In the genomic region with DNA sequence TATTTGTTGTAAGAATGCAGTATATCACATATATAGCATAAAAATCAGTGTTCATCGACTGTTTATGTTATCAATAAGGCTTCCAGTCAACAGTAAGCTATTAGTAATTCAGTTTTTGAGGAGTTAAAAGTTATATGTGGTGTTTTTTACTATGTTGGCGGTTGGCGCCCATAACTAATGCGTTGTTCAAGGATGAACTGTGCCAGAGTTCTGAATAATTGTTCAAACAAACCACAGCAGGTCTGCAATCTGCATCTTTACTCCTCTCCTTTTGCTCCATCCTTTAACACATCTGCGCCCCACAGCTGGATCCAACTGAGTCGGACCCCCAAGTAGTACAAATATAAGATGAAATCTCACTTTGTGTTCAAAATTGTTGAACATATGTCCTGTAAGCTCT, we compare ENCODE assay signal across 28 cellular contexts.
"Had no signal": no experiment of that assay in that cellular context is flagged by ENCODE, and none has a peak within 500 bp of the region (broad histone marks: within the 10 kb centered on the region; RNA-seq: fewer than 3 reads in every experiment).

No MANE protein-coding gene starts in this region.

- H3K4me1 Mint-ChIP-seq: stimulated activated effector memory CD8-positive, alpha-beta T cell treated with anti-CD3 and anti-CD28 coated beads, Interleukin-12 subunit alpha, Interleukin-12 subunit beta, amount 100 ng/mL, for 72 hours; stimulated activated memory B cell treated with anti-CD40 and anti-IgM and Interleukin-4, amounts not matched to agents 10 μg/mL and 1 μg/mL and 100 μg/mL, for 72 hours; stimulated activated naive B cell treated with anti-CD40 and anti-IgM and Interleukin-4, amounts not matched to agents 10 μg/mL and 1 μg/mL and 100 μg/mL, for 72 hours; stimulated activated naive CD8-positive, alpha-beta T cell treated with anti-CD3 and anti-CD28 coated beads, Interleukin-15, amount 100 ng/mL, for 72 hours had no signal

- H3K36me3 Mint-ChIP-seq: stimulated activated effector memory CD8-positive, alpha-beta T cell treated with anti-CD3 and anti-CD28 coated beads, Interleukin-12 subunit alpha, Interleukin-12 subunit beta, amount 100 ng/mL, for 72 hours; stimulated activated memory B cell treated with anti-CD40 and anti-IgM and Interleukin-4, amounts not matched to agents 10 μg/mL and 1 μg/mL and 100 μg/mL, for 72 hours; stimulated activated naive B cell treated with anti-CD40 and anti-IgM and Interleukin-4, amounts not matched to agents 10 μg/mL and 1 μg/mL and 100 μg/mL, for 72 hours; type B pancreatic cell had no signal

- H3K4me3 ChIP-seq: stomach, suprapubic skin, testis, thoracic aorta, thyroid gland, tibial artery, tibial nerve, transverse colon, upper lobe of left lung, upper lobe of right lung, uterus, vagina had no signal

- H3K27me3 Mint-ChIP-seq: stimulated activated memory B cell treated with anti-CD40 and anti-IgM and Interleukin-4, amounts not matched to agents 10 μg/mL and 1 μg/mL and 100 μg/mL, for 72 hours; stimulated activated naive B cell treated with anti-CD40 and anti-IgM and Interleukin-4, amounts not matched to agents 10 μg/mL and 1 μg/mL and 100 μg/mL, for 72 hours; stimulated activated naive CD8-positive, alpha-beta T cell treated with anti-CD3 and anti-CD28 coated beads, Interleukin-15, amount 100 ng/mL, for 72 hours; stimulated activated naive CD8-positive, alpha-beta T cell treated with anti-CD3 and anti-CD28 coated beads, Interleukin-15, Interleukin-2, amounts not matched to agents 100 ng/mL and 50 ng/mL, for 24 hours had no signal

- DNase-seq: stimulated activated CD4-positive, alpha-beta T cell treated with anti-CD3 and anti-CD28 coated beads, Interleukin-2, amount 100 ng/mL, for 48 hours; stimulated activated CD4-positive, alpha-beta T cell treated with anti-CD3 and anti-CD28 coated beads, Interleukin-4, amount 100 ng/mL, for 1 hour; stimulated activated CD4-positive, alpha-beta T cell treated with anti-CD3 and anti-CD28 coated beads, Interleukin-4, amount 100 ng/mL, for 24 hours; stimulated activated CD4-positive, alpha-beta T cell treated with anti-CD3 and anti-CD28 coated beads, Interleukin-4, amount 100 ng/mL, for 4 hours; stimulated activated CD8-positive, alpha-beta memory T cell treated with anti-CD3 and anti-CD28 coated beads, Interleukin-4, amount 100 ng/mL, for 48 hours; stimulated activated naive B cell treated with anti-CD40 and anti-IgM and Interleukin-4, amounts not matched to agents 10 μg/mL and 1 μg/mL and 100 μg/mL, for 72 hours; stimulated activated naive CD4-positive, alpha-beta T cell; stimulated activated naive CD4-positive, alpha-beta T cell treated with Interleukin-2 at 50 U/mL for 16 hours; stimulated activated naive CD8-positive, alpha-beta T cell treated with anti-CD3 and anti-CD28 coated beads, Interleukin-15, amount 100 ng/mL, for 72 hours; stimulated activated naive CD8-positive, alpha-beta T cell treated with anti-CD3 and anti-CD28 coated beads, Interleukin-15, Interleukin-2, amounts not matched to agents 100 U/mL and 50 U/mL, for 24 hours; stomach; substantia nigra; testis; thyroid gland; tibial artery; transverse colon; trophoblast cell; upper lobe of left lung; upper lobe of right lung; uterus had no signal

- H3K4me3 Mint-ChIP-seq: stimulated activated effector memory CD8-positive, alpha-beta T cell treated with anti-CD3 and anti-CD28 coated beads, Interleukin-12 subunit alpha, Interleukin-12 subunit beta, amount 100 ng/mL, for 72 hours; stimulated activated memory B cell treated with anti-CD40 and anti-IgM and Interleukin-4, amounts not matched to agents 10 μg/mL and 1 μg/mL and 100 μg/mL, for 72 hours; stimulated activated naive B cell treated with anti-CD40 and anti-IgM and Interleukin-4, amounts not matched to agents 10 μg/mL and 1 μg/mL and 100 μg/mL, for 72 hours; stimulated activated naive CD8-positive, alpha-beta T cell treated with anti-CD3 and anti-CD28 coated beads, Interleukin-15, amount 100 ng/mL, for 72 hours; stimulated activated naive CD8-positive, alpha-beta T cell treated with anti-CD3 and anti-CD28 coated beads, Interleukin-15, Interleukin-2, amounts not matched to agents 100 ng/mL and 50 ng/mL, for 24 hours; type B pancreatic cell had no signal

- H3K27ac ChIP-seq: stomach, suprapubic skin, testis, thoracic aorta, thyroid gland, tibial artery, tibial nerve, transverse colon, upper lobe of left lung, upper lobe of right lung, uterus, vagina had no signal

- H3K9me3 ChIP-seq: stomach, suprapubic skin, testis, thoracic aorta, thyroid gland, tibial artery, tibial nerve, transverse colon, upper lobe of left lung, upper lobe of right lung, uterus, vagina had no signal

- ATAC-seq: stimulated activated effector memory CD8-positive, alpha-beta T cell treated with anti-CD3 and anti-CD28 coated beads, Interleukin-12 subunit alpha, Interleukin-12 subunit beta, amount 100 ng/mL, for 72 hours; stimulated activated memory B cell treated with anti-CD40 and anti-IgM and Interleukin-4, amounts not matched to agents 10 μg/mL and 1 μg/mL and 100 μg/mL, for 72 hours; stimulated activated naive B cell treated with anti-CD40 and anti-IgM and Interleukin-4, amounts not matched to agents 10 μg/mL and 1 μg/mL and 100 μg/mL, for 72 hours; stimulated activated naive CD8-positive, alpha-beta T cell treated with anti-CD3 and anti-CD28 coated beads, Interleukin-15, amount 100 ng/mL, for 72 hours; stimulated activated naive CD8-positive, alpha-beta T cell treated with anti-CD3 and anti-CD28 coated beads, Interleukin-15, Interleukin-2, amounts not matched to agents 100 U/mL and 50 U/mL, for 24 hours; upper lobe of right lung had no signal

- H3K9me3 Mint-ChIP-seq: stimulated activated effector memory CD8-positive, alpha-beta T cell treated with anti-CD3 and anti-CD28 coated beads, Interleukin-12 subunit alpha, Interleukin-12 subunit beta, amount 100 ng/mL, for 72 hours; stimulated activated memory B cell treated with anti-CD40 and anti-IgM and Interleukin-4, amounts not matched to agents 10 μg/mL and 1 μg/mL and 100 μg/mL, for 72 hours; stimulated activated naive CD8-positive, alpha-beta T cell treated with anti-CD3 and anti-CD28 coated beads, Interleukin-15, amount 100 ng/mL, for 72 hours; stimulated activated naive CD8-positive, alpha-beta T cell treated with anti-CD3 and anti-CD28 coated beads, Interleukin-15, Interleukin-2, amounts not matched to agents 100 ng/mL and 50 ng/mL, for 24 hours had no signal

- H3K27ac Mint-ChIP-seq: stimulated activated effector memory CD8-positive, alpha-beta T cell treated with anti-CD3 and anti-CD28 coated beads, Interleukin-12 subunit alpha, Interleukin-12 subunit beta, amount 100 ng/mL, for 72 hours; stimulated activated memory B cell treated with anti-CD40 and anti-IgM and Interleukin-4, amounts not matched to agents 10 μg/mL and 1 μg/mL and 100 μg/mL, for 72 hours; stimulated activated naive B cell treated with anti-CD40 and anti-IgM and Interleukin-4, amounts not matched to agents 10 μg/mL and 1 μg/mL and 100 μg/mL, for 72 hours; stimulated activated naive CD8-positive, alpha-beta T cell treated with anti-CD3 and anti-CD28 coated beads, Interleukin-15, amount 100 ng/mL, for 72 hours; stimulated activated naive CD8-positive, alpha-beta T cell treated with anti-CD3 and anti-CD28 coated beads, Interleukin-15, Interleukin-2, amounts not matched to agents 100 ng/mL and 50 ng/mL, for 24 hours; type B pancreatic cell had no signal

- H3K4me1 ChIP-seq: stomach, suprapubic skin, testis, tibial artery, transverse colon, upper lobe of left lung, upper lobe of right lung, uterus, vagina had no signal

- H3K27me3 ChIP-seq: stomach, suprapubic skin, testis, thyroid gland, tibial artery, tibial nerve, transverse colon, upper lobe of left lung, upper lobe of right lung, uterus, vagina had no signal

- H3K36me3 ChIP-seq: stomach, suprapubic skin, thoracic aorta, thyroid gland, tibial artery, tibial nerve, transverse colon, upper lobe of left lung, upper lobe of right lung, uterus, vagina had no signal
